ENCODE assay signal across 17 cellular contexts in genomic region chr2:1803217-1804115, GRCh38. TPM values are rescaled to one million over a fixed set of nuclear protein-coding genes. Genes with fewer than 3 reads are reported as not detected.
DNase-seq lines count a peak whose midpoint lies in the region; ATAC-seq and TF ChIP-seq lines count a peak whose summit lies in the region.
"Had no signal": no experiment of that assay in that cellular context is flagged by ENCODE, and none has a peak within 500 bp of the region (broad histone marks: within the 10 kb centered on the region; RNA-seq: fewer than 3 reads in every experiment).

No MANE protein-coding gene starts in this region.

- H2AK5ac ChIP-seq in trophoblast cell (ENCODE audit: low read length): no peak overlapping the region

- WGBS in mesodermal cell (ENCODE audit: insufficient coverage in 2 of 2), 2 experiments: 83 to 92% methylated on average over 11 to 16 of the region's 17 CpGs
- no CpG with 5 or more reads among the region's 17 CpGs for WGBS in trophoblast cell (ENCODE audit: extremely low coverage, insufficient coverage, insufficient read length)

- peak overlapping the region; percentile 37 for H4K91ac ChIP-seq in trophoblast cell (ENCODE audit: low read depth, low read length)

- H2BK120ac ChIP-seq in trophoblast cell (ENCODE audit: insufficient read depth, low read length, poor library complexity): no peak overlapping the region

- H4K12ac ChIP-seq in trophoblast cell (ENCODE audit: low read depth, low read length): no peak overlapping the region

- H3K4me3 ChIP-seq in mesodermal cell (ENCODE audit: extremely low read depth, insufficient read depth, low read length, poor library complexity, severe bottlenecking) (no peak overlapping the region), trophoblast cell (ENCODE audit: low read depth, low read length) (no peak overlapping the region), thoracic aorta (no peak overlapping the region)

- no peak overlapping the region for H4K8ac ChIP-seq in trophoblast cell (ENCODE audit: low read depth, low read length)

- H3K27ac ChIP-seq in KOPT-K1 (ENCODE audit: low read depth, low read length, poor library complexity, severe bottlenecking): peak overlapping the region; percentile 56
- H3K27ac ChIP-seq in mesodermal cell (ENCODE audit: low read depth, low read length, severe bottlenecking): peak overlapping the region; percentile 45
- H3K27ac ChIP-seq in trophoblast cell (ENCODE audit: low read depth, low read length): peak overlapping the region; percentile 32
- peak overlapping the region; percentile 70 to 82 for H3K27ac ChIP-seq in thoracic aorta

- no peaks in the 10 kb centered on the region for H3K79me2 ChIP-seq in trophoblast cell (ENCODE audit: control insufficient read depth, insufficient read depth, low read length, poor library complexity)

- no peak overlapping the region for H3K4me2 ChIP-seq in trophoblast cell (ENCODE audit: low read length)

- peak overlapping the region; percentile 26 for H3K18ac ChIP-seq in trophoblast cell (ENCODE audit: low read length)

- no peak overlapping the region for H2BK5ac ChIP-seq in trophoblast cell (ENCODE audit: low read depth, low read length, poor library complexity)

- H3K79me1 ChIP-seq in trophoblast cell (ENCODE audit: low read length): peaks cover 4% of the 10 kb centered on the region

- no peak for ATAC-seq in thoracic aorta (ENCODE audit: insufficient number of reproducible peaks, low FRiP score, low read depth)
- ATAC-seq: HCT116 had no signal

- H3K4ac ChIP-seq in trophoblast cell (ENCODE audit: low read depth, low read length): peak overlapping the region; percentile 17

- H3K36me3 ChIP-seq in KOPT-K1 (ENCODE audit: insufficient read depth, low read length): peaks cover 25% of the 10 kb centered on the region
- no peaks in the 10 kb centered on the region for H3K36me3 ChIP-seq in mesodermal cell (ENCODE audit: control insufficient read depth, insufficient read depth, low read length)
- no peaks in the 10 kb centered on the region for H3K36me3 ChIP-seq in trophoblast cell (ENCODE audit: control insufficient read depth in 1 of 2, insufficient read depth in 2 of 2, low read length in 2 of 2)
- H3K36me3 ChIP-seq in thoracic aorta: no peaks in the 10 kb centered on the region

- H2AFZ ChIP-seq in trophoblast cell (ENCODE audit: insufficient read depth, low read length, poor library complexity): no peak overlapping the region

- H3K9me3 ChIP-seq in KOPT-K1 (ENCODE audit: insufficient read depth, low read length, poor library complexity, severe bottlenecking) (no peaks in the 10 kb centered on the region), mesodermal cell (ENCODE audit: control insufficient read depth, low read length) (no peaks in the 10 kb centered on the region), trophoblast cell (ENCODE audit: insufficient read depth, low read depth, low read length) (no peaks in the 10 kb centered on the region), thoracic aorta (no peaks in the 10 kb centered on the region)

- peaks cover 8% of the 10 kb centered on the region for H3K4me1 ChIP-seq in mesodermal cell (ENCODE audit: control insufficient read depth, insufficient read depth, low read length, poor library complexity, severe bottlenecking)
- peaks cover 5 to 15% of the 10 kb centered on the region in 2 experiments for H3K4me1 ChIP-seq in trophoblast cell (ENCODE audit: control insufficient read depth in 1 of 2, insufficient read depth in 2 of 2, low read length in 2 of 2)
- H3K4me1 ChIP-seq in thoracic aorta (ENCODE audit: control insufficient read depth in 1 of 2, low read depth in 2 of 2): peaks cover 11 to 40% of the 10 kb centered on the region in 2 donors

- H2BK12ac ChIP-seq in trophoblast cell (ENCODE audit: low read length): peak overlapping the region; percentile 14

- H3K27me3 ChIP-seq in trophoblast cell (ENCODE audit: insufficient read depth, low read length) (no peaks in the 10 kb centered on the region), thoracic aorta (replicated peaks; ENCODE audit: insufficient read depth) (no peaks in the 10 kb centered on the region)

- H3K9ac ChIP-seq in trophoblast cell (ENCODE audit: low read length): no peak overlapping the region

- no peak for TF ChIP-seq CTCF in thoracic aorta (IDR thresholded peaks at IDR 0.05)

- H3K14ac ChIP-seq in trophoblast cell (ENCODE audit: low read length): peak overlapping the region; percentile 30

- H3K23ac ChIP-seq in trophoblast cell (ENCODE audit: low read length): no peak overlapping the region

- DNase-seq in trophoblast cell (peak; percentile 17 to 84), thoracic aorta (ENCODE audit: low spot score) (no peak), NCI-H2081 (lab: John Stamatoyannopoulos, UW) (no peak), NOMO-1 treated with dmso at 0.1 percent for 144 hours (lab: John Stamatoyannopoulos, UW; ENCODE audit: unreplicated experiment) (no peak), NCI-H2081 treated with DMSO at 0.1 percent for 48 hours (lab: John Stamatoyannopoulos, UW) (no peak), A172 (ENCODE audit: low spot score) (no peak)
- DNase-seq: ACHN, AML-193, COR-L47, DMS53, NCI-H1417, NCI-H1930, NCI-H510A, NCI-H774 had no signal

RNA-seq across cellular contexts. Expression of gene PXDN, which starts 59.2 kb away (rescaled TPM):
- polyA plus RNA-seq in mesodermal cell (2013, experiment 1 of 2): 297 TPM
- polyA plus RNA-seq in mesodermal cell (2013, experiment 2 of 2): 256 TPM
- polyA plus RNA-seq in trophoblast cell (2013): 194 and 203 TPM in 2 replicates
- total RNA-seq in thoracic aorta: 100 to 1,000 TPM in 1 of 2 donors, 10 to 100 TPM in 1; 97.5 to 114 TPM
- 98.5 and 124 TPM in 2 replicates for total RNA-seq in A172 (2014; rRNA removed; shearing (Covaris generic))

Comparison
In these comparisons a context has a peak if more than half of its experiments do, and no peak if none do; other contexts are left out.
1. DNase-seq: peak in trophoblast cell (2 of 2); none in thoracic aorta (single experiment), NCI-H2081 (0 of 2), NOMO-1 treated with dmso at 0.1 percent for 144 hours (single experiment), NCI-H2081 treated with DMSO at 0.1 percent for 48 hours (single experiment) and A172 (single experiment).
2. Peak in every context shown above with its lines, with median percentiles within 50 percentile points of each other: H3K27ac ChIP-seq.